ENCODE assay signal across 15 cellular contexts in the genomic region with DNA sequence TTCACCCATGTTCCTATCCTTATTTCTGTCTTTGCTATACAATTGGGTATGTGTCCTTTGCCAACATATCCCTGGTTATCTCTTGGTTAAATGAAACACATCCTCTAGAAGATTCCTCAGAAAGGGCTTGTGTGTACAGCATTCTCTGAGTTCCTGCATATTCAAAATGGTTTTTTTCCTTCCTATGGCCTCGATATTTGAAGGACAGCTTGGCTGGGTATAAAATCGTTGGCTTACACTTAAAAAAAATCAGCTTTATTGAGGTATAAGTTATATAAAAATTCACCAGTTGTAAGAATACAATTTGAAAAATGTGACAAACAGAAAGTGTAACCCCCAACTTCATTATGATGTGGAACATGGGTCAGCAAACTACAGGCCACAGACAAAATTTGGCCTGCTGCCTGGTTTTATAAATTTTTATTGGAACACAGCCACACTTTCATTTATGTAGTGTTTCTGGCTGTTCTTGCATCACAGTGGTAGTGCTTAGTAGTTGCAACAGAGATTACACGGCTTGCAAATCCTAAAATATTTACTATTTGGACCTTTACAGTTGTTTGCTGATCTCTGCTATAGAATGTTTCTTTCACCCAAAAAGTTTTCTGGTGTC. TPM values are rescaled to one million over a fixed set of nuclear protein-coding genes. Genes with fewer than 3 reads are reported as not detected.
A peak's percentile ranks its signal among the peaks of the same experiment; 100 is the strongest.
DNase-seq lines count a peak whose midpoint lies in the region; ATAC-seq, FAIRE-seq and TF ChIP-seq lines count a peak whose summit lies in the region.
"Had no signal": no experiment of that assay in that cellular context is flagged by ENCODE, and none has a peak within 500 bp of the region (broad histone marks: within the 10 kb centered on the region; RNA-seq: fewer than 3 reads in every experiment).

No MANE protein-coding gene starts in this region.

- H2AFZ ChIP-seq in K562 (ENCODE audit: low read depth, low read length) (no peak overlapping the region), HepG2 (ENCODE audit: low read length) (no peak overlapping the region)

- POLR2A ChIA-PET in K562 (lab: Yijun Ruan, JAX) (interaction anchor here (1.0 kb wide), 1 partner anchor 15 kb away, joined by 3 read pairs; no protein-coding TSS in a partner anchor), HepG2 (lab: Yijun Ruan, JAX) (no interaction called here)

- H3K4me1 Mint-ChIP-seq in CD14-positive monocyte, result peaks cover 28% of the 10 kb centered on the region
- H3K4me1 Mint-ChIP-seq: H9 had no signal

- H3K9ac ChIP-seq in K562 (ENCODE audit: insufficient read depth in 1 of 2, low read depth in 2 of 2, low read length in 2 of 2) (no peak overlapping the region), HepG2 (ENCODE audit: insufficient read depth, low read depth, low read length) (no peak overlapping the region)

- peaks cover 0 to 10% (median 4%) of the 10 kb centered on the region in 7 donors for H3K9me3 Mint-ChIP-seq in CD14-positive monocyte

- TF ChIP-seq EP300 in K562 (IDR thresholded peaks at IDR 0.05; ENCODE audit: low read length), result no peak
- TF ChIP-seq EP300 in HepG2 (IDR thresholded peaks at IDR 0.05; ENCODE audit: low read depth in 2 of 2, low read length in 2 of 2), result no peak
- TF ChIP-seq EP300 in HepG2 (CRISPR knock-in tag; IDR thresholded peaks at IDR 0.05; ENCODE audit: borderline replicate concordance), result no peak

- FAIRE-seq in K562 (lab: Jason Lieb, UNC) (no peak), HepG2 (lab: Jason Lieb, UNC) (no peak), GM12891 (lab: Jason Lieb, UNC) (no peak)

- TF ChIP-seq RAD21 in K562 (CRISPR knock-in tag; conservative IDR thresholded peaks at IDR 0.05 in 1 of 2, IDR thresholded peaks at IDR 0.05 in 1 of 2), result no peak
- TF ChIP-seq RAD21 in HepG2 (CRISPR knock-in tag; IDR thresholded peaks at IDR 0.05), result no peak

- H3K27ac ChIP-seq in K562 (ENCODE audit: extremely low read depth, low read depth, low read length), result peak overlapping the region; percentile 46; the same call in 2 of the 3 replicates
- no peak overlapping the region for H3K27ac ChIP-seq in HepG2 (ENCODE audit: extremely low read length, insufficient read depth, low read length)
- H3K27ac ChIP-seq: uterus had no signal

- no peaks in the 10 kb centered on the region for H3K27me3 ChIP-seq in K562 (ENCODE audit: control insufficient read depth in 2 of 2, insufficient read depth in 2 of 2, low read length in 2 of 2)
- no peaks in the 10 kb centered on the region for H3K27me3 ChIP-seq in HepG2 (ENCODE audit: control insufficient read depth in 1 of 2, insufficient read depth in 2 of 2, low read length in 2 of 2)
- H3K27me3 ChIP-seq: uterus had no signal

- no peak for TF ChIP-seq CTCF in CD14-positive monocyte (IDR thresholded peaks at IDR 0.05)
- TF ChIP-seq CTCF in K562 (IDR thresholded peaks at IDR 0.05 in 2 of 3, conservative IDR thresholded peaks at IDR 0.05 in 1 of 3; ENCODE audit: insufficient read depth in 2 of 3, low read depth in 1 of 3, low read length in 3 of 3), result no peak
- no peak for TF ChIP-seq CTCF in HepG2 (CRISPR knock-in tag; IDR thresholded peaks at IDR 0.05)

- H3K79me2 ChIP-seq in K562 (ENCODE audit: control insufficient read depth, insufficient read depth, low read length), result peaks cover 78% of the 10 kb centered on the region
- peaks cover 59% of the 10 kb centered on the region for H3K79me2 ChIP-seq in HepG2 (ENCODE audit: insufficient read depth, low read length)

- BruUV-seq in K562 (replicated peaks; lab: Mats Ljungman, UMichigan) (TSS peak; percentile 23), HepG2 (replicated peaks; lab: Mats Ljungman, UMichigan) (TSS peak; percentile 36)

- peaks cover 24 to 46% of the 10 kb centered on the region in 2 donors for H3K36me3 Mint-ChIP-seq in CD14-positive monocyte

- H3K9me3 ChIP-seq in K562 (replicated peaks; ENCODE audit: control insufficient read depth, insufficient read depth, low read depth, low read length), result peaks cover 13% of the 10 kb centered on the region
- 0 out of 2 replicates have a peak, but pooled peaks cover 5% of the 10 kb centered on the region for H3K9me3 ChIP-seq in HepG2 (ENCODE audit: low read length)

- H3K36me3 ChIP-seq in K562 (ENCODE audit: control insufficient read depth, insufficient read depth, low read length) (peaks cover 64% of the 10 kb centered on the region), HepG2 (replicated peaks in 1 of 2; ENCODE audit: control insufficient read depth in 1 of 2, insufficient read depth in 2 of 2, low read length in 2 of 2) (peaks cover 9 to 41% of the 10 kb centered on the region in 2 experiments)
- H3K36me3 ChIP-seq: uterus had no signal

- H3K4me3 Mint-ChIP-seq in CD14-positive monocyte, result peak overlapping the region in 1 of 2 donors; percentile 35
- H3K4me3 Mint-ChIP-seq: CD4-positive, CD25-positive, alpha-beta regulatory T cell; H9; T-helper 1 cell treated with Interleukin-12 subunit alpha and Interleukin-12 subunit beta and Interleukin-4 antibody, amounts not matched to agents 30 μg/mL and 1 μg/mL, for 36 hours had no signal

- intact Hi-C loops in CD14-positive monocyte (cut with micrococcal nuclease), result no loop called here
- intact Hi-C loops in K562 (cut with micrococcal nuclease), result no loop called here
- intact Hi-C loops in HepG2 (cut with micrococcal nuclease; ENCODE audit: unreplicated experiment), result no loop called here

- no peak for DNase-seq in CD14-positive monocyte (ENCODE audit: low spot score)
- DNase-seq in LoVo (ENCODE audit: low spot score), result peak; percentile 13
- DNase-seq in K562 (ENCODE audit: extremely low read depth in 1 of 4, low spot score in 3 of 4), result no peak
- DNase-seq in HepG2 (ENCODE audit: low spot score), result no peak
- no peak for DNase-seq in NCI-H2107 treated with DMSO at 0.1 percent for 48 hours (lab: John Stamatoyannopoulos, UW; ENCODE audit: unreplicated experiment)
- DNase-seq in GM12891 (ENCODE audit: insufficient read length, low spot score), result no peak
- no peak for DNase-seq in activated CD4-positive, alpha-beta T cell treated with anti-CD3 and anti-CD28 coated beads for 1 hour
- DNase-seq: activated CD8-positive, alpha-beta memory T cell treated with anti-CD3 and anti-CD28 coated beads for 24 hours; CD4-positive, CD25-positive, alpha-beta regulatory T cell; effector memory CD4-positive, alpha-beta T cell; H9; uterus had no signal

- H4K20me1 ChIP-seq in K562 (replicated peaks; ENCODE audit: control insufficient read depth, insufficient read depth, low read length) (no peaks in the 10 kb centered on the region; the same call in 1 of the 2 replicates), HepG2 (ENCODE audit: insufficient read depth, low read length) (no peaks in the 10 kb centered on the region)

- 93% methylated on average over 3 of the region's 3 CpGs for WGBS in K562 (ENCODE audit: insufficient coverage, low coverage, missing lambda C conversion rate)
- WGBS in HepG2 (ENCODE audit: low lambda C conversion rate), result 94% methylated on average over 3 of the region's 3 CpGs

- no peak for TF ChIP-seq POLR2A in K562 (conservative IDR thresholded peaks at IDR 0.05)
- TF ChIP-seq POLR2A in HepG2 (IDR thresholded peaks at IDR 0.05; ENCODE audit: insufficient read depth in 1 of 2, low read depth in 2 of 2, low read length in 2 of 2), result no peak
- TF ChIP-seq POLR2A in GM12891 (IDR thresholded peaks at IDR 0.05; ENCODE audit: low read depth, low read length), result no peak

- ATAC-seq in K562 (no peak), HepG2 (no peak), GM18498 (IDR thresholded peaks at IDR 0.05; ENCODE audit: unreplicated experiment) (no peak)
- ATAC-seq: activated naive CD4-positive, alpha-beta T cell treated with anti-CD3 and anti-CD28 coated beads, Interleukin-2, amount 50 U/mL, for 72 hours had no signal

- CTCF ChIA-PET in K562 (lab: Yijun Ruan, JAX; ENCODE audit: low intra/inter-chr PET ratio) (no interaction called here), HepG2 (lab: Yijun Ruan, JAX; ENCODE audit: low intra/inter-chr PET ratio, low total read pairs) (no interaction called here)

- no peaks in the 10 kb centered on the region for H3K27me3 Mint-ChIP-seq in CD14-positive monocyte (ENCODE audit: low read depth in 3 of 3)
- H3K27me3 Mint-ChIP-seq: CD4-positive, CD25-positive, alpha-beta regulatory T cell had no signal

- no peaks in the 10 kb centered on the region for H3K9me1 ChIP-seq in K562 (ENCODE audit: control insufficient read depth, insufficient read depth, low read length)

- H3K4me3 ChIP-seq in K562 (no peak overlapping the region), HepG2 (replicated peaks in 1 of 3; ENCODE audit: insufficient read depth in 1 of 3, low read depth in 2 of 3, low read length in 3 of 3) (no peak overlapping the region)
- H3K4me3 ChIP-seq: uterus had no signal

- H3K4me2 ChIP-seq in K562 (ENCODE audit: insufficient read depth, low read length) (no peak overlapping the region), HepG2 (ENCODE audit: low read depth, low read length) (no peak overlapping the region)

- H3K27ac Mint-ChIP-seq in CD14-positive monocyte, result peak overlapping the region; percentile 74 to 89 (median 86)
- H3K27ac Mint-ChIP-seq: activated naive CD4-positive, alpha-beta T cell treated with anti-CD3 and anti-CD28 coated beads, Interleukin-2, amount 50 U/mL, for 72 hours; CD4-positive, CD25-positive, alpha-beta regulatory T cell; H9; T-helper 1 cell treated with Interleukin-12 subunit alpha and Interleukin-12 subunit beta and Interleukin-4 antibody, amounts not matched to agents 30 μg/mL and 1 μg/mL, for 36 hours had no signal

- in situ Hi-C loops in K562 (cut with MboI) (no loop called here), HepG2 (cut with HindIII; ENCODE audit: extremely low pct_ligation_motif_present, low pct_unique_long_range_greater_than_20kb) (no loop called here)

- peaks cover 4 to 7% of the 10 kb centered on the region in 2 experiments; a peak in 4 of 5 replicates for H3K4me1 ChIP-seq in K562 (replicated peaks in 1 of 2; ENCODE audit: control insufficient read depth in 2 of 2, insufficient read depth in 2 of 2, low read length in 2 of 2)
- no peaks in the 10 kb centered on the region for H3K4me1 ChIP-seq in HepG2 (ENCODE audit: insufficient read depth, low read length)
- H3K4me1 ChIP-seq: uterus had no signal

RNA-seq across cellular contexts. Expression of a gene that starts 16.7 kb away (rescaled TPM):
- polyA plus RNA-seq in CD14-positive monocyte (100 to 1,000 TPM; 262 to 315 TPM), K562 (2011; rRNA removed) (307 and 425 TPM in 2 replicates), K562 (2014; fragmentation: Illumina TruSeq; extraction: Trizol) (303 and 361 TPM in 2 replicates), K562 (2014; fragmentation: Nextera tagmentation; extraction: Ambion mirVana) (100 to 1,000 TPM; 536 to 541 TPM), K562 (2014; rRNA removed) (411 and 464 TPM in 2 replicates), HepG2 (2011; rRNA removed) (95.6 and 112 TPM in 2 replicates)
- 143 TPM in 2 replicates for total RNA-seq in K562 (2011; cell fraction: chromatin; rRNA removed; ENCODE audit: low replicate concordance)
- total RNA-seq in K562 (2011; cell fraction: nucleolus; rRNA removed), result 190 and 200 TPM in 2 replicates
- total RNA-seq in K562 (2011; cell fraction: nucleoplasm; rRNA removed), result 178 and 226 TPM in 2 replicates
- total RNA-seq in K562 (2014; rRNA removed) (302 and 327 TPM in 2 replicates), K562 (2014; rRNA removed; fragmentation: Illumina TruSeq; extraction: Trizol) (235 and 246 TPM in 2 replicates), K562 (2015; rRNA removed; fragmentation: Illumina TruSeq; extraction: Trizol) (215 and 217 TPM in 2 replicates), K562 (2021) (231 and 238 TPM in 2 replicates), HepG2 (2016; rRNA removed; fragmentation: Illumina TruSeq; extraction: Trizol) (134 and 169 TPM in 2 replicates)
- 302 and 333 TPM in 2 replicates for polyA plus RNA-seq in K562 (2011; cell fraction: cytosol; rRNA removed)
- 61.1 and 83.0 TPM in 2 replicates for polyA plus RNA-seq in K562 (2011; cell fraction: nucleus; rRNA removed)
- 178 and 267 TPM in 2 replicates for polyA plus RNA-seq in K562 (2012)
- polyA minus RNA-seq in K562 (2011; rRNA and poly(A)+ RNA removed), result 317 and 349 TPM in 2 replicates
- polyA minus RNA-seq in K562 (2011; cell fraction: cytosol; rRNA and poly(A)+ RNA removed), result 86.4 and 132 TPM in 2 replicates
- polyA minus RNA-seq in K562 (2011; cell fraction: nucleus; rRNA and poly(A)+ RNA removed), result 29.5 and 35.4 TPM in 2 replicates
- 60.5 and 63.6 TPM in 2 replicates for total RNA-seq in HepG2 (2016; cell fraction: cytosol; rRNA removed; fragmentation: Illumina TruSeq; extraction: Trizol; ENCODE audit: low read depth)
- total RNA-seq in HepG2 (2016; cell fraction: insoluble cytoplasmic fraction; rRNA removed; fragmentation: Illumina TruSeq; extraction: Trizol), result 127 and 165 TPM in 2 replicates
- total RNA-seq in HepG2 (2016; cell fraction: membrane; rRNA removed; fragmentation: Illumina TruSeq; extraction: Trizol), result 55.2 and 56.6 TPM in 2 replicates
- total RNA-seq in HepG2 (2016; cell fraction: nucleus; rRNA removed; fragmentation: Illumina TruSeq; extraction: Trizol), result 108 and 132 TPM in 2 replicates
- 126 and 132 TPM in 2 replicates for polyA plus RNA-seq in HepG2 (2011; cell fraction: cytosol; rRNA removed)
- polyA plus RNA-seq in HepG2 (2011; cell fraction: nucleus; rRNA removed), result 35.3 and 41.3 TPM in 2 replicates
- polyA plus RNA-seq in HepG2 (2012), result 79.1 and 111 TPM in 2 replicates
- 32.9 and 34.1 TPM in 2 replicates for polyA plus RNA-seq in HepG2 (2016; cell fraction: cytosol; fragmentation: Illumina TruSeq; extraction: Trizol; ENCODE audit: low read depth)
- polyA plus RNA-seq in HepG2 (2016; cell fraction: insoluble cytoplasmic fraction; fragmentation: Illumina TruSeq; extraction: Trizol; ENCODE audit: low read depth), result 127 and 131 TPM in 2 replicates
- polyA plus RNA-seq in HepG2 (2016; cell fraction: membrane; fragmentation: Illumina TruSeq; extraction: Trizol; ENCODE audit: low read depth), result 34.7 and 37.2 TPM in 2 replicates
- polyA plus RNA-seq in HepG2 (2016; cell fraction: nucleus; fragmentation: Illumina TruSeq; extraction: Trizol; ENCODE audit: insufficient read depth, low read depth), result 205 and 218 TPM in 2 replicates
- 35.2 and 45.1 TPM in 2 replicates for polyA minus RNA-seq in HepG2 (2011; rRNA and poly(A)+ RNA removed; ENCODE audit: low replicate concordance)
- polyA minus RNA-seq in HepG2 (2011; cell fraction: cytosol; rRNA and poly(A)+ RNA removed), result 59.3 and 61.4 TPM in 2 replicates
- 36.8 and 40.4 TPM in 2 replicates for polyA minus RNA-seq in HepG2 (2011; cell fraction: nucleus; rRNA and poly(A)+ RNA removed)
- polyA plus RNA-seq in GM12891 (2012; ENCODE audit: low read depth, missing spikeins), result 39.8 TPM

RNA-seq across cellular contexts. Expression of a gene that starts 19.9 kb away (rescaled TPM):
- 1 to 10 TPM; 4.5 to 7.2 TPM for polyA plus RNA-seq in CD14-positive monocyte
- 105 and 121 TPM in 2 replicates for total RNA-seq in K562 (2011; cell fraction: chromatin; rRNA removed; ENCODE audit: low replicate concordance)
- 31.3 and 32.5 TPM in 2 replicates for total RNA-seq in K562 (2011; cell fraction: nucleolus; rRNA removed)
- total RNA-seq in K562 (2011; cell fraction: nucleoplasm; rRNA removed), result 51.2 and 83.9 TPM in 2 replicates
- total RNA-seq in K562 (2014; rRNA removed), result 44.7 and 50.5 TPM in 2 replicates
- 112 and 127 TPM in 2 replicates for total RNA-seq in K562 (2014; rRNA removed; fragmentation: Illumina TruSeq; extraction: Trizol)
- total RNA-seq in K562 (2015; rRNA removed; fragmentation: Illumina TruSeq; extraction: Trizol), result 78.1 and 83.6 TPM in 2 replicates
- 101 and 103 TPM in 2 replicates for total RNA-seq in K562 (2021)
- 112 and 136 TPM in 2 replicates for polyA plus RNA-seq in K562 (2011; rRNA removed)
- 35.5 and 60.8 TPM in 2 replicates for polyA plus RNA-seq in K562 (2011; cell fraction: cytosol; rRNA removed)
- 52.5 and 59.6 TPM in 2 replicates for polyA plus RNA-seq in K562 (2011; cell fraction: nucleus; rRNA removed)
- 38.4 and 46.1 TPM in 2 replicates for polyA plus RNA-seq in K562 (2012)
- 59.5 and 67.4 TPM in 2 replicates for polyA plus RNA-seq in K562 (2014; fragmentation: Illumina TruSeq; extraction: Trizol)
- polyA plus RNA-seq in K562 (2014; fragmentation: Nextera tagmentation; extraction: Ambion mirVana), result 10 to 100 TPM; 28.9 to 39.7 TPM
- 53.1 and 53.4 TPM in 2 replicates for polyA plus RNA-seq in K562 (2014; rRNA removed)
- polyA minus RNA-seq in K562 (2011; rRNA and poly(A)+ RNA removed), result 293 and 318 TPM in 2 replicates
- polyA minus RNA-seq in K562 (2011; cell fraction: cytosol; rRNA and poly(A)+ RNA removed), result 67.9 and 134 TPM in 2 replicates
- polyA minus RNA-seq in K562 (2011; cell fraction: nucleus; rRNA and poly(A)+ RNA removed), result 19.9 and 34.4 TPM in 2 replicates
- 85.1 and 148 TPM in 2 replicates for total RNA-seq in HepG2 (2016; rRNA removed; fragmentation: Illumina TruSeq; extraction: Trizol)
- 12.9 and 14.6 TPM in 2 replicates for total RNA-seq in HepG2 (2016; cell fraction: cytosol; rRNA removed; fragmentation: Illumina TruSeq; extraction: Trizol; ENCODE audit: low read depth)
- 88.2 and 150 TPM in 2 replicates for total RNA-seq in HepG2 (2016; cell fraction: insoluble cytoplasmic fraction; rRNA removed; fragmentation: Illumina TruSeq; extraction: Trizol)
- 37.4 and 44.8 TPM in 2 replicates for total RNA-seq in HepG2 (2016; cell fraction: membrane; rRNA removed; fragmentation: Illumina TruSeq; extraction: Trizol)
- 50.3 and 56.3 TPM in 2 replicates for total RNA-seq in HepG2 (2016; cell fraction: nucleus; rRNA removed; fragmentation: Illumina TruSeq; extraction: Trizol)
- polyA plus RNA-seq in HepG2 (2011; rRNA removed), result 33.0 and 38.9 TPM in 2 replicates
- 16.9 and 17.1 TPM in 2 replicates for polyA plus RNA-seq in HepG2 (2011; cell fraction: cytosol; rRNA removed)
- 20.9 and 25.1 TPM in 2 replicates for polyA plus RNA-seq in HepG2 (2011; cell fraction: nucleus; rRNA removed)
- polyA plus RNA-seq in HepG2 (2012), result 20.9 and 26.3 TPM in 2 replicates
- 4.1 and 4.3 TPM in 2 replicates for polyA plus RNA-seq in HepG2 (2016; cell fraction: cytosol; fragmentation: Illumina TruSeq; extraction: Trizol; ENCODE audit: low read depth)
- polyA plus RNA-seq in HepG2 (2016; cell fraction: insoluble cytoplasmic fraction; fragmentation: Illumina TruSeq; extraction: Trizol; ENCODE audit: low read depth), result 65.8 and 72.7 TPM in 2 replicates
- polyA plus RNA-seq in HepG2 (2016; cell fraction: membrane; fragmentation: Illumina TruSeq; extraction: Trizol; ENCODE audit: low read depth), result 14.1 and 16.4 TPM in 2 replicates
- polyA plus RNA-seq in HepG2 (2016; cell fraction: nucleus; fragmentation: Illumina TruSeq; extraction: Trizol; ENCODE audit: insufficient read depth, low read depth), result 49.9 and 50.1 TPM in 2 replicates
- 92.6 and 112 TPM in 2 replicates for polyA minus RNA-seq in HepG2 (2011; rRNA and poly(A)+ RNA removed; ENCODE audit: low replicate concordance)
- 55.7 and 62.7 TPM in 2 replicates for polyA minus RNA-seq in HepG2 (2011; cell fraction: cytosol; rRNA and poly(A)+ RNA removed)
- polyA minus RNA-seq in HepG2 (2011; cell fraction: nucleus; rRNA and poly(A)+ RNA removed), result 44.9 and 55.3 TPM in 2 replicates
- 12.7 TPM for polyA plus RNA-seq in GM12891 (2012; ENCODE audit: low read depth, missing spikeins)

RNA-seq across cellular contexts. Expression of a gene that starts 48.4 kb away (rescaled TPM):
- polyA plus RNA-seq in CD14-positive monocyte (10 to 100 TPM in 1 of 2 donors, 1 to 10 TPM in 1; 5.2 to 10.3 TPM), K562 (2011; rRNA removed) (18.4 and 24.0 TPM in 2 replicates), K562 (2014; fragmentation: Illumina TruSeq; extraction: Trizol) (28.7 and 29.1 TPM in 2 replicates), K562 (2014; fragmentation: Nextera tagmentation; extraction: Ambion mirVana) (1 to 10 TPM; 5.0 to 5.6 TPM), K562 (2014; rRNA removed) (11.9 and 13.2 TPM in 2 replicates), HepG2 (2011; rRNA removed) (9.9 TPM in 2 replicates)
- 46.5 and 118 TPM in 2 replicates for total RNA-seq in K562 (2011; cell fraction: chromatin; rRNA removed; ENCODE audit: low replicate concordance)
- 23.9 and 24.3 TPM in 2 replicates for total RNA-seq in K562 (2011; cell fraction: nucleolus; rRNA removed)
- 35.3 and 42.9 TPM in 2 replicates for total RNA-seq in K562 (2011; cell fraction: nucleoplasm; rRNA removed)
- total RNA-seq in K562 (2014; rRNA removed) (14.0 and 22.5 TPM in 2 replicates), K562 (2014; rRNA removed; fragmentation: Illumina TruSeq; extraction: Trizol) (28.4 and 32.1 TPM in 2 replicates), K562 (2015; rRNA removed; fragmentation: Illumina TruSeq; extraction: Trizol) (26.5 and 26.6 TPM in 2 replicates), K562 (2021) (33.2 and 36.3 TPM in 2 replicates), HepG2 (2016; rRNA removed; fragmentation: Illumina TruSeq; extraction: Trizol) (12.6 and 16.4 TPM in 2 replicates)
- 14.4 and 17.0 TPM in 2 replicates for polyA plus RNA-seq in K562 (2011; cell fraction: cytosol; rRNA removed)
- polyA plus RNA-seq in K562 (2011; cell fraction: nucleus; rRNA removed), result 21.7 and 22.5 TPM in 2 replicates
- polyA plus RNA-seq in K562 (2012), result 15.0 and 16.6 TPM in 2 replicates
- polyA minus RNA-seq in K562 (2011; rRNA and poly(A)+ RNA removed), result 60.3 and 69.3 TPM in 2 replicates
- 31.1 and 31.3 TPM in 2 replicates for polyA minus RNA-seq in K562 (2011; cell fraction: cytosol; rRNA and poly(A)+ RNA removed)
- 22.2 and 41.8 TPM in 2 replicates for polyA minus RNA-seq in K562 (2011; cell fraction: nucleus; rRNA and poly(A)+ RNA removed)
- total RNA-seq in HepG2 (2016; cell fraction: cytosol; rRNA removed; fragmentation: Illumina TruSeq; extraction: Trizol; ENCODE audit: low read depth), result 8.1 and 10.9 TPM in 2 replicates
- total RNA-seq in HepG2 (2016; cell fraction: insoluble cytoplasmic fraction; rRNA removed; fragmentation: Illumina TruSeq; extraction: Trizol), result 12.6 and 15.5 TPM in 2 replicates
- 11.0 and 12.1 TPM in 2 replicates for total RNA-seq in HepG2 (2016; cell fraction: membrane; rRNA removed; fragmentation: Illumina TruSeq; extraction: Trizol)
- total RNA-seq in HepG2 (2016; cell fraction: nucleus; rRNA removed; fragmentation: Illumina TruSeq; extraction: Trizol), result 16.5 and 18.6 TPM in 2 replicates
- 6.1 and 8.1 TPM in 2 replicates for polyA plus RNA-seq in HepG2 (2011; cell fraction: cytosol; rRNA removed)
- polyA plus RNA-seq in HepG2 (2011; cell fraction: nucleus; rRNA removed), result 11.4 and 11.9 TPM in 2 replicates
- polyA plus RNA-seq in HepG2 (2012), result 11.4 and 11.7 TPM in 2 replicates
- 0.65 and 0.83 TPM in 2 replicates for polyA plus RNA-seq in HepG2 (2016; cell fraction: cytosol; fragmentation: Illumina TruSeq; extraction: Trizol; ENCODE audit: low read depth)
- 11.7 and 12.4 TPM in 2 replicates for polyA plus RNA-seq in HepG2 (2016; cell fraction: insoluble cytoplasmic fraction; fragmentation: Illumina TruSeq; extraction: Trizol; ENCODE audit: low read depth)
- polyA plus RNA-seq in HepG2 (2016; cell fraction: membrane; fragmentation: Illumina TruSeq; extraction: Trizol; ENCODE audit: low read depth), result 2.1 and 2.4 TPM in 2 replicates
- polyA plus RNA-seq in HepG2 (2016; cell fraction: nucleus; fragmentation: Illumina TruSeq; extraction: Trizol; ENCODE audit: insufficient read depth, low read depth), result 19.1 and 22.3 TPM in 2 replicates
- polyA minus RNA-seq in HepG2 (2011; rRNA and poly(A)+ RNA removed; ENCODE audit: low replicate concordance), result 15.2 and 18.5 TPM in 2 replicates
- polyA minus RNA-seq in HepG2 (2011; cell fraction: cytosol; rRNA and poly(A)+ RNA removed), result 17.5 and 19.1 TPM in 2 replicates
- polyA minus RNA-seq in HepG2 (2011; cell fraction: nucleus; rRNA and poly(A)+ RNA removed), result 46.6 and 53.5 TPM in 2 replicates
- polyA plus RNA-seq in GM12891 (2012; ENCODE audit: low read depth, missing spikeins), result 5.7 TPM
